ENCODE assay signal across 1 cellular context in the genomic region with DNA sequence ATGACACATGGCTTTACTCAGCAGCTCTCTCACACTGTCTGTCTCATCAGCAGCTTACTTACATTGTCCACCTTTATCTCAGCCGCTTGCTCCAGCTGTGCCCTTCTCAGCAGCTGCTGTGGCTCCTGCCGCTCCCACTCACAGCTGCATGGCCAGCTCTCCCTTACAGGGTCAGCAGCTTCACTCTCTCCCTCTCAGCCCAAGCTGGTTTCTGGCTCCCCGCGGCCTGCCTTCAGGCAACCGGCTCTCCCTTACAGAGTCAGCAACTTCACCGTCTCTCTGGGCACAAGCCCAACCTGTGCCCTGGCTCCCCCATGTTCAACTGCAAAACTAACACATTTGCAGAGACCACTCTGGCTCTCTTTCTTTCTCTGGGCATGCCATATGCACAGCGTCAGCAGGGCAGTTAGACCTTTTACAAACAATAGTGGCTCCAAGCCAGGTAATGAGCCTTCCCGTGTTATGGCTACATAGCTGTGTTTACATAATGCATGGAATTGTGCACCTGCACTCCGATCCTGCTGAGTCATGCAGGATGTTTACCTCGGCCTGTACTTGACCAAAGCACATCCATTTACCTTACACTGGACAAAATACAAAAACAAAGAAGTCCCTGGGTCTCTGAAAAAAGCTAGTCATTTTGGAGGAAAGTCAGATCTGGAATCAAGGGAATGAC.
TF ChIP-seq lines count a peak whose summit lies in the region.

No MANE protein-coding gene starts in this region.

TF ChIP-seq in IMR-90, 13 proteins besides CTCF, POLR2A, EP300 and RAD21 (continued from another document):
- TF ChIP-seq MXI1 (IDR thresholded peaks at IDR 0.05; ENCODE audit: borderline replicate concordance, low read depth, low read length): no peak
- no peak for TF ChIP-seq FOS (IDR thresholded peaks at IDR 0.05; ENCODE audit: low read depth, low read length)
- no peak for TF ChIP-seq MAFK (IDR thresholded peaks at IDR 0.05; ENCODE audit: low read depth, low read length)
- no peak for TF ChIP-seq MAZ (IDR thresholded peaks at IDR 0.05; ENCODE audit: borderline replicate concordance, low read depth, low read length)
- TF ChIP-seq, protein P1, sequence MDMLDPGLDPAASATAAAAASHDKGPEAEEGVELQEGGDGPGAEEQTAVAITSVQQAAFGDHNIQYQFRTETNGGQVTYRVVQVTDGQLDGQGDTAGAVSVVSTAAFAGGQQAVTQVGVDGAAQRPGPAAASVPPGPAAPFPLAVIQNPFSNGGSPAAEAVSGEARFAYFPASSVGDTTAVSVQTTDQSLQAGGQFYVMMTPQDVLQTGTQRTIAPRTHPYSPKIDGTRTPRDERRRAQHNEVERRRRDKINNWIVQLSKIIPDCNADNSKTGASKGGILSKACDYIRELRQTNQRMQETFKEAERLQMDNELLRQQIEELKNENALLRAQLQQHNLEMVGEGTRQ (IDR thresholded peaks at IDR 0.05; ENCODE audit: low read depth, low read length): no peak
- TF ChIP-seq NFE2L2 (IDR thresholded peaks at IDR 0.05; ENCODE audit: low read depth, low read length): no peak
- TF ChIP-seq SMC3 (IDR thresholded peaks at IDR 0.05; ENCODE audit: low read depth, low read length): no peak
- no peak for TF ChIP-seq CEBPB (IDR thresholded peaks at IDR 0.05; ENCODE audit: low read depth, low read length)
- TF ChIP-seq RFX5 (IDR thresholded peaks at IDR 0.05; ENCODE audit: low read depth, low read length): no peak
TF ChIP-seq in IMR-90: peak in this region for 0.
